In genomic region chr20:36271639-36272546, GRCh38 we compare ENCODE assay signal across 1 cellular context.
A peak's percentile ranks its signal among the peaks of the same experiment; 100 is the strongest.
TF ChIP-seq lines count a peak whose summit lies in the region.

No MANE protein-coding gene starts in this region.

TF ChIP-seq in HepG2, 621 proteins besides CTCF, POLR2A, EP300 and RAD21 (continued from another document):
- TF ChIP-seq ZNF329 (CRISPR knock-in tag; IDR thresholded peaks at IDR 0.05; ENCODE audit: low read depth) (0 out of 2 replicates have a peak, but pooled peaks have one; percentile 14), ZFAT (CRISPR knock-in tag; conservative IDR thresholded peaks at IDR 0.05) (no peak), JDP2 (CRISPR knock-in tag; IDR thresholded peaks at IDR 0.05; ENCODE audit: borderline replicate concordance) (no peak)
